ENCODE assay signal across 29 cellular contexts in genomic region chr7:17560516-17560915, GRCh38.
A peak's percentile ranks its signal among the peaks of the same experiment; 100 is the strongest.
DNase-seq lines count a peak whose midpoint lies in the region; ATAC-seq, FAIRE-seq and TF ChIP-seq lines count a peak whose summit lies in the region.
"Had no signal": no experiment of that assay in that cellular context is flagged by ENCODE, and none has a peak within 500 bp of the region (broad histone marks: within the 10 kb centered on the region; RNA-seq: fewer than 3 reads in every experiment).

No MANE protein-coding gene starts in this region.

- H3K4me3 ChIP-seq in epithelial cell of esophagus (ENCODE audit: low read length), result no peak overlapping the region
- H3K4me3 ChIP-seq: K562, MG63, mucosa of descending colon, right atrium auricular region, SK-N-MC, spleen had no signal

- no peaks in the 10 kb centered on the region for H3K27me3 Mint-ChIP-seq in mesothelial cell of epicardium (ENCODE audit: low read depth)
- peaks cover 7% of the 10 kb centered on the region for H3K27me3 Mint-ChIP-seq in activated CD8-positive, alpha-beta T cell treated with anti-CD3 and anti-CD28 coated beads, Interleukin-2, amount 10 ng/mL, durations not matched to agents 7 days and 5 days (ENCODE audit: low read depth)
- H3K27me3 Mint-ChIP-seq: type B pancreatic cell had no signal

- H3K27ac Mint-ChIP-seq in mesothelial cell of epicardium, result peak overlapping the region; percentile 27
- H3K27ac Mint-ChIP-seq in activated CD8-positive, alpha-beta T cell treated with anti-CD3 and anti-CD28 coated beads, Interleukin-2, amount 10 ng/mL, durations not matched to agents 7 days and 5 days, result no peak overlapping the region
- H3K27ac Mint-ChIP-seq: activated CD8-positive, alpha-beta T cell treated with anti-CD3 and anti-CD28 coated beads for 36 hours; activated naive CD8-positive, alpha-beta T cell; CD4-positive, alpha-beta T cell; nephron progenitor cell; type B pancreatic cell had no signal

- CTCF ChIA-PET in activated CD8-positive, alpha-beta T cell treated with anti-CD3 and anti-CD28 coated beads, Interleukin-2, amount 10 ng/mL, durations not matched to agents 7 days and 5 days (lab: Charles Lee), result no interaction called here

- no peak for FAIRE-seq in GM19239 (lab: Jason Lieb, UNC)
- FAIRE-seq: K562, TTC549 had no signal

- DNase-seq in DMS53 (lab: John Stamatoyannopoulos, UW), result peak; percentile 22
- no peak for DNase-seq in DMS53 treated with DMSO at 0.1 percent for 48 hours (lab: John Stamatoyannopoulos, UW; ENCODE audit: unreplicated experiment)
- DNase-seq in epithelial cell of esophagus (ENCODE audit: low read depth), result peak; percentile 95
- DNase-seq in mesothelial cell of epicardium (ENCODE audit: low spot score in 2 of 2, unreplicated experiment in 2 of 2), result no peak
- DNase-seq in GM19239 (ENCODE audit: insufficient read length, low spot score), result no peak
- no peak for DNase-seq in activated CD8-positive, alpha-beta T cell treated with anti-CD3 and anti-CD28 coated beads, Interleukin-2, amount 10 ng/mL, durations not matched to agents 7 days and 5 days
- DNase-seq in effector CD8-positive, alpha-beta T cell (lab: John Stamatoyannopoulos, UW), result no peak
- DNase-seq in NCI-H2227 (lab: John Stamatoyannopoulos, UW; ENCODE audit: unreplicated experiment), result no peak
- DNase-seq: activated CD4-positive, CD25-positive, alpha-beta regulatory T cell treated with anti-CD3 and anti-CD28 coated beads, Interleukin-2, amount 50 U/mL, for 72 hours; activated CD8-positive, alpha-beta T cell treated with anti-CD3 and anti-CD28 coated beads for 36 hours; aorta; CD4-positive, alpha-beta T cell; DMS 273 treated with DMSO at 0.1 percent for 48 hours; MG63; mucosa of descending colon; NCI-H1436; NCI-H2081 treated with DMSO at 0.1 percent for 48 hours; NCI-H446 treated with DMSO at 0.1 percent for 48 hours; NCI-H82; nephron progenitor cell; RPMI8226; spleen had no signal

- no peak overlapping the region for H3K4me3 Mint-ChIP-seq in mesothelial cell of epicardium
- no peak overlapping the region for H3K4me3 Mint-ChIP-seq in activated CD8-positive, alpha-beta T cell treated with anti-CD3 and anti-CD28 coated beads, Interleukin-2, amount 10 ng/mL, durations not matched to agents 7 days and 5 days
- H3K4me3 Mint-ChIP-seq: activated CD8-positive, alpha-beta T cell treated with anti-CD3 and anti-CD28 coated beads for 36 hours; activated naive CD8-positive, alpha-beta T cell; CD4-positive, alpha-beta T cell; nephron progenitor cell; type B pancreatic cell had no signal

- H3K4me1 Mint-ChIP-seq in mesothelial cell of epicardium, result peaks cover 35% of the 10 kb centered on the region
- H3K4me1 Mint-ChIP-seq in activated CD8-positive, alpha-beta T cell treated with anti-CD3 and anti-CD28 coated beads, Interleukin-2, amount 10 ng/mL, durations not matched to agents 7 days and 5 days (ENCODE audit: low read depth), result peaks cover 5% of the 10 kb centered on the region

- TF ChIP-seq CTCF in epithelial cell of esophagus (IDR thresholded peaks at IDR 0.05; ENCODE audit: insufficient read depth, low read depth, low read length, missing control alignments) (no peak), mesothelial cell of epicardium (IDR thresholded peaks at IDR 0.05; ENCODE audit: unreplicated experiment) (no peak)

- no peaks in the 10 kb centered on the region for H3K36me3 Mint-ChIP-seq in mesothelial cell of epicardium
- H3K36me3 Mint-ChIP-seq in activated CD8-positive, alpha-beta T cell treated with anti-CD3 and anti-CD28 coated beads, Interleukin-2, amount 10 ng/mL, durations not matched to agents 7 days and 5 days (ENCODE audit: low read depth), result no peaks in the 10 kb centered on the region
- H3K36me3 Mint-ChIP-seq: activated naive CD8-positive, alpha-beta T cell; type B pancreatic cell had no signal

- POLR2A ChIA-PET in activated CD8-positive, alpha-beta T cell treated with anti-CD3 and anti-CD28 coated beads, Interleukin-2, amount 10 ng/mL, durations not matched to agents 7 days and 5 days (lab: Charles Lee), result no interaction called here

- H3K9me3 Mint-ChIP-seq in mesothelial cell of epicardium, result peaks cover 13% of the 10 kb centered on the region
- H3K9me3 Mint-ChIP-seq in activated CD8-positive, alpha-beta T cell treated with anti-CD3 and anti-CD28 coated beads, Interleukin-2, amount 10 ng/mL, durations not matched to agents 7 days and 5 days (ENCODE audit: insufficient read depth), result no peaks in the 10 kb centered on the region
- H3K9me3 Mint-ChIP-seq: nephron progenitor cell, type B pancreatic cell had no signal

- ATAC-seq in activated CD8-positive, alpha-beta T cell treated with anti-CD3 and anti-CD28 coated beads, Interleukin-2, amount 10 ng/mL, durations not matched to agents 7 days and 5 days, result no peak
- ATAC-seq: activated CD8-positive, alpha-beta T cell treated with anti-CD3 and anti-CD28 coated beads for 36 hours; HCT116; K562; mucosa of descending colon had no signal

Comparison
In these comparisons a context has a peak if more than half of its experiments do, and no peak if none do; other contexts are left out.
1. DNase-seq: peak in DMS53 (single experiment) and epithelial cell of esophagus (single experiment); none in DMS53 treated with DMSO at 0.1 percent for 48 hours (single experiment), mesothelial cell of epicardium (0 of 2), GM19239 (single experiment), activated CD8-positive, alpha-beta T cell treated with anti-CD3 and anti-CD28 coated beads, Interleukin-2, amount 10 ng/mL, durations not matched to agents 7 days and 5 days (single experiment), effector CD8-positive, alpha-beta T cell (single experiment) and NCI-H2227 (single experiment).